9 cellular contexts compared by ENCODE assay signal in genomic region chr19:55542292-55542855, GRCh38. TPM values are rescaled to one million over a fixed set of nuclear protein-coding genes. Genes with fewer than 3 reads are reported as not detected.
"Had no signal": no experiment of that assay in that cellular context is flagged by ENCODE, and none has a peak within 500 bp of the region (broad histone marks: within the 10 kb centered on the region; RNA-seq: fewer than 3 reads in every experiment).

No MANE protein-coding gene starts in this region.

- H3K4me3 Mint-ChIP-seq: GM23338 had no signal

- H3K36me3 Mint-ChIP-seq: IgD-negative memory B cell had no signal

- H3K9me3 ChIP-seq: HAP-1 had no signal

- H3K4me1 ChIP-seq: HAP-1 had no signal

- ATAC-seq: GM23338, HCT116, HepG2 had no signal

- DNase-seq: KG1 had no signal

- H3K4me3 ChIP-seq: GM23338, HAP-1 had no signal

- FAIRE-seq: HepG2 had no signal

- H3K36me3 ChIP-seq: HAP-1 had no signal

- H2AFZ ChIP-seq: GM23338 had no signal

- H3K27ac ChIP-seq: HL-60 had no signal

- H3K4me2 ChIP-seq: GM23338 had no signal

- H3K27ac Mint-ChIP-seq: GM23338, IgD-negative memory B cell had no signal

RNA-seq across cellular contexts. Expression of gene SBK3, which starts 3.0 kb away (rescaled TPM):
- total RNA-seq: H4, HT1080 had no signal
- polyA plus RNA-seq: IgD-negative memory B cell had no signal

RNA-seq across cellular contexts. Expression of gene SBK2, which starts 5.4 kb away (rescaled TPM):
- total RNA-seq: H4, HT1080 had no signal
- polyA plus RNA-seq: HepG2, IgD-negative memory B cell had no signal

RNA-seq across cellular contexts. Expression of gene SSC5D, which starts 54.1 kb away (rescaled TPM):
- total RNA-seq: HepG2 had no signal
- polyA plus RNA-seq: HepG2, IgD-negative memory B cell had no signal
